20 cellular contexts compared by ENCODE assay signal in genomic region chr9:84871983-84872382, GRCh38.
DNase-seq lines count a peak whose midpoint lies in the region; ATAC-seq, FAIRE-seq and TF ChIP-seq lines count a peak whose summit lies in the region.
"Had no signal": no experiment of that assay in that cellular context is flagged by ENCODE, and none has a peak within 500 bp of the region (broad histone marks: within the 10 kb centered on the region; RNA-seq: fewer than 3 reads in every experiment).

No MANE protein-coding gene starts in this region.

- H3K27ac ChIP-seq in breast epithelium (peak overlapping the region in 1 of 2 donors; percentile 25), keratinocyte (ENCODE audit: control insufficient read depth, insufficient read depth, low read length) (peak overlapping the region; percentile 45)
- H3K27ac ChIP-seq: 22Rv1, A549, BLaER1, HL-60 had no signal

- H2AFZ ChIP-seq in keratinocyte (ENCODE audit: control insufficient read depth, low read length), result peak overlapping the region; percentile 79

- BruUV-seq in MCF 10A (replicated peaks; lab: Mats Ljungman, UMichigan), result no TSS peak

- no peaks in the 10 kb centered on the region for H3K4me1 Mint-ChIP-seq in MCF 10A (ENCODE audit: insufficient read depth, unreplicated experiment)
- H3K4me1 Mint-ChIP-seq in activated CD8-positive, alpha-beta T cell treated with anti-CD3 and anti-CD28 coated beads, Interleukin-2, amount 10 ng/mL, durations not matched to agents 7 days and 5 days (ENCODE audit: low read depth), result peaks cover 4% of the 10 kb centered on the region

- DNase-seq in MCF 10A (ENCODE audit: unreplicated experiment) (no peak), breast epithelium (ENCODE audit: low spot score in 2 of 2) (no peak), epithelial cell of esophagus (ENCODE audit: low read depth) (peak; percentile 60), keratinocyte (ENCODE audit: low read depth, low spot score) (no peak), erythroblast (lab: John Stamatoyannopoulos, UW) (no peak)
- no peak for DNase-seq in activated CD8-positive, alpha-beta T cell treated with anti-CD3 and anti-CD28 coated beads, Interleukin-2, amount 10 ng/mL, durations not matched to agents 7 days and 5 days
- DNase-seq: CD4-positive, alpha-beta memory T cell; DMS153; DMS79 treated with DMSO at 0.1 percent for 48 hours; GF-D8; HFFc6 had no signal

- POLR2A ChIA-PET in MCF 10A (lab: Yijun Ruan, JAX), result interaction anchor here (1.3 to 1.4 kb wide), 2 partner anchors 19 to 20 kb away, joined by 3 to 6 read pairs; no protein-coding TSS in a partner anchor
- POLR2A ChIA-PET in activated CD8-positive, alpha-beta T cell treated with anti-CD3 and anti-CD28 coated beads, Interleukin-2, amount 10 ng/mL, durations not matched to agents 7 days and 5 days (lab: Charles Lee), result no interaction called here

- H3K4me1 ChIP-seq in breast epithelium (no peaks in the 10 kb centered on the region), keratinocyte (ENCODE audit: control insufficient read depth, extremely low read depth, insufficient read depth, low read length) (peaks cover 12% of the 10 kb centered on the region)
- H3K4me1 ChIP-seq: A549 had no signal

- FAIRE-seq in keratinocyte (lab: Jason Lieb, UNC), result peak; percentile 81
- FAIRE-seq: A549, H54 had no signal

- CTCF ChIA-PET in MCF 10A (lab: Yijun Ruan, JAX), result interaction anchor here (0.6 to 0.7 kb wide), 4 partner anchors 18 to 707 kb away, joined by 3 read pairs; no protein-coding TSS in a partner anchor
- CTCF ChIA-PET in activated CD8-positive, alpha-beta T cell treated with anti-CD3 and anti-CD28 coated beads, Interleukin-2, amount 10 ng/mL, durations not matched to agents 7 days and 5 days (lab: Charles Lee), result no interaction called here

- H3K9me3 ChIP-seq in breast epithelium (no peaks in the 10 kb centered on the region), keratinocyte (ENCODE audit: control insufficient read depth, low read depth, low read length) (no peaks in the 10 kb centered on the region)
- H3K9me3 ChIP-seq: A549, BLaER1 had no signal

- H3K27me3 Mint-ChIP-seq in MCF 10A (ENCODE audit: insufficient read depth, unreplicated experiment), result no peaks in the 10 kb centered on the region
- no peaks in the 10 kb centered on the region for H3K27me3 Mint-ChIP-seq in activated CD8-positive, alpha-beta T cell treated with anti-CD3 and anti-CD28 coated beads, Interleukin-2, amount 10 ng/mL, durations not matched to agents 7 days and 5 days (ENCODE audit: low read depth)
- H3K27me3 Mint-ChIP-seq: CD4-positive, alpha-beta memory T cell had no signal

- dilution Hi-C loops in keratinocyte (cut with MboI; ENCODE audit: extremely low pct_ligation_motif_present, low sequenced_read_pairs), result no loop called here

- no peak overlapping the region for H3K4me3 Mint-ChIP-seq in MCF 10A (ENCODE audit: unreplicated experiment)
- H3K4me3 Mint-ChIP-seq in activated CD8-positive, alpha-beta T cell treated with anti-CD3 and anti-CD28 coated beads, Interleukin-2, amount 10 ng/mL, durations not matched to agents 7 days and 5 days, result no peak overlapping the region
- H3K4me3 Mint-ChIP-seq: CD14-positive monocyte; CD4-positive, alpha-beta memory T cell; HFFc6 had no signal

- H3K27ac Mint-ChIP-seq in MCF 10A (ENCODE audit: low read depth, unreplicated experiment), result peak overlapping the region; percentile 43
- H3K27ac Mint-ChIP-seq in activated CD8-positive, alpha-beta T cell treated with anti-CD3 and anti-CD28 coated beads, Interleukin-2, amount 10 ng/mL, durations not matched to agents 7 days and 5 days, result no peak overlapping the region
- H3K27ac Mint-ChIP-seq: CD14-positive monocyte; CD4-positive, alpha-beta memory T cell; HFFc6 had no signal

- no peak overlapping the region for H3K4me3 ChIP-seq in breast epithelium
- no peak overlapping the region for H3K4me3 ChIP-seq in epithelial cell of esophagus (ENCODE audit: low read length)
- H3K4me3 ChIP-seq in keratinocyte (ENCODE audit: control insufficient read depth in 2 of 3, extremely low read depth in 1 of 3, insufficient read depth in 2 of 3, low read depth in 1 of 3, low read length in 3 of 3), result no peak overlapping the region
- H3K4me3 ChIP-seq: A549, BLaER1 had no signal

- H3K79me2 ChIP-seq in keratinocyte (ENCODE audit: control insufficient read depth, insufficient read depth, low read length), result no peaks in the 10 kb centered on the region

- no peak overlapping the region for H3K9ac ChIP-seq in keratinocyte (ENCODE audit: control insufficient read depth, extremely low read depth, insufficient read depth, low read length)
- H3K9ac ChIP-seq: BLaER1 had no signal

- H3K36me3 Mint-ChIP-seq in MCF 10A (ENCODE audit: insufficient read depth, unreplicated experiment), result no peaks in the 10 kb centered on the region
- no peaks in the 10 kb centered on the region for H3K36me3 Mint-ChIP-seq in activated CD8-positive, alpha-beta T cell treated with anti-CD3 and anti-CD28 coated beads, Interleukin-2, amount 10 ng/mL, durations not matched to agents 7 days and 5 days (ENCODE audit: low read depth)
- H3K36me3 Mint-ChIP-seq: CD14-positive monocyte; CD4-positive, alpha-beta memory T cell had no signal

- H4K20me1 ChIP-seq in keratinocyte (ENCODE audit: control insufficient read depth, extremely low read depth, insufficient read depth, low read length), result no peaks in the 10 kb centered on the region
- H4K20me1 ChIP-seq: BLaER1 had no signal

- no peaks in the 10 kb centered on the region for H3K9me1 ChIP-seq in keratinocyte (ENCODE audit: control insufficient read depth, extremely low read depth, insufficient read depth, low read length)

- H3K9me3 Mint-ChIP-seq in MCF 10A (ENCODE audit: unreplicated experiment), result no peaks in the 10 kb centered on the region
- no peaks in the 10 kb centered on the region for H3K9me3 Mint-ChIP-seq in activated CD8-positive, alpha-beta T cell treated with anti-CD3 and anti-CD28 coated beads, Interleukin-2, amount 10 ng/mL, durations not matched to agents 7 days and 5 days (ENCODE audit: insufficient read depth)
- H3K9me3 Mint-ChIP-seq: HFFc6 had no signal

- no peaks in the 10 kb centered on the region for H3K27me3 ChIP-seq in breast epithelium
- no peaks in the 10 kb centered on the region for H3K27me3 ChIP-seq in keratinocyte (ENCODE audit: control insufficient read depth, extremely low read depth, insufficient read depth, low read length)
- H3K27me3 ChIP-seq: BLaER1 had no signal

- TF ChIP-seq CTCF in MCF 10A (IDR thresholded peaks at IDR 0.05; ENCODE audit: unreplicated experiment), result no peak
- TF ChIP-seq CTCF in breast epithelium (IDR thresholded peaks at IDR 0.05), result no peak
- no peak for TF ChIP-seq CTCF in epithelial cell of esophagus (IDR thresholded peaks at IDR 0.05; ENCODE audit: insufficient read depth, low read depth, low read length, missing control alignments)
- TF ChIP-seq CTCF in keratinocyte (optimal IDR thresholded peaks at IDR 0.05 in 1 of 3, IDR thresholded peaks at IDR 0.05 in 1 of 3, conservative IDR thresholded peaks at IDR 0.05 in 1 of 3; ENCODE audit: extremely low read depth in 1 of 3, insufficient read depth in 2 of 3, low read length in 3 of 3), result no peak

- TF ChIP-seq POLR2A in breast epithelium (IDR thresholded peaks at IDR 0.05) (no peak), erythroblast (IDR thresholded peaks at IDR 0.05; ENCODE audit: low read length) (no peak)

- intact Hi-C loops in MCF 10A (cut with micrococcal nuclease) (no loop called here), breast epithelium (cut with DNase I; ENCODE audit: low total_unique reads) (no loop called here)

- ATAC-seq in activated CD8-positive, alpha-beta T cell treated with anti-CD3 and anti-CD28 coated beads, Interleukin-2, amount 10 ng/mL, durations not matched to agents 7 days and 5 days, result no peak
- ATAC-seq in GM19463 (IDR thresholded peaks at IDR 0.05; ENCODE audit: unreplicated experiment) (no peak), GM19455 (IDR thresholded peaks at IDR 0.05; ENCODE audit: unreplicated experiment) (no peak)
- ATAC-seq: A549, HCT116 had no signal

- H3K4me2 ChIP-seq in keratinocyte (ENCODE audit: control insufficient read depth, extremely low read depth, insufficient read depth, low read depth, low read length), result peak overlapping the region; percentile 51
- H3K4me2 ChIP-seq: A549, BLaER1 had no signal

- H3K36me3 ChIP-seq in breast epithelium (no peaks in the 10 kb centered on the region), keratinocyte (ENCODE audit: control insufficient read depth in 2 of 2, extremely low read depth in 1 of 2, insufficient read depth in 2 of 2, low read length in 2 of 2) (no peaks in the 10 kb centered on the region)
- H3K36me3 ChIP-seq: BLaER1 had no signal
